22 cellular contexts compared by ENCODE assay signal in the genomic region with DNA sequence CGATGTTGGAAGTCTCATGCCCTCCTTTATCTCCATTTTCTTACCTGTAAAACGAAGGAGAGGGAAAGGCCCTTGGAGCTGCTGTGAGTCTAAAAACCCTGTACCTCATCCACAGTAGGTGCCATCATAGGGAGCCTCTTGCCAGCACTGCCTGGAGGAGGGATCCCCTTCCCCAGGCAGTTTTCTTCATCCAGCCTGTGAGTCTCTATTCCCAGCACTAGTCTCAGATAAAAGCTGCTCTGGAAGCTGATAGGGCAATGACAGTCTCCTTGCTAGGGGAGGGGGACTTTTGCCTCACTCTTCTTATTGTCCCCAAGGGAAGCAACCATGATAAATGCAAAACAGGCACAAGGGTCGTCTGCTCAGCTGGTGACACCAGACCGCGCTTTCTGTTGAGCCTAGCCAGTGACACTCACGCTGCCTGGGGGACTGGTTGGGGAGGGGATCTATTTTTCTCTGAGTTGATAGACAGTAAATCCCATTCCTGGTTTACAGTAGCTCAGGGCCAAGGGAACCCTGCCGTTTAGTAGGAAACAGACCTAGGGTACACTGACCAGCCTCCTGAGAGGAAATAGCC.
"Had no signal": no experiment of that assay in that cellular context is flagged by ENCODE, and none has a peak within 500 bp of the region (broad histone marks: within the 10 kb centered on the region; RNA-seq: fewer than 3 reads in every experiment).

No MANE protein-coding gene starts in this region.

- H3K4me1 Mint-ChIP-seq: activated CD4-positive, alpha-beta T cell treated with anti-CD3 and anti-CD28 coated beads, Interleukin-2, amount 10 ng/mL, durations not matched to agents 7 days and 5 days; activated naive CD4-positive, alpha-beta T cell treated with anti-CD3 and anti-CD28 coated beads, Interleukin-2, amount 10 ng/mL, durations not matched to agents 7 days and 5 days; activated naive CD8-positive, alpha-beta T cell treated with anti-CD3 and anti-CD28 coated beads, Interleukin-2, amount 50 U/mL, for 24 hours; nephron had no signal

- ATAC-seq: activated CD4-positive, CD25-positive, alpha-beta regulatory T cell treated with anti-CD3 and anti-CD28 coated beads, Interleukin-2, amount 50 U/mL, for 24 hours; activated CD8-positive, alpha-beta T cell treated with anti-CD3 and anti-CD28 coated beads, Interleukin-2, amount 10 ng/mL, durations not matched to agents 7 days and 5 days; activated naive CD8-positive, alpha-beta T cell treated with anti-CD3 and anti-CD28 coated beads, Interleukin-2, amount 50 U/mL, for 24 hours; gastroesophageal sphincter; left cardiac atrium; lower lobe of right lung; stimulated activated naive CD8-positive, alpha-beta T cell treated with anti-CD3 and anti-CD28 coated beads, Interleukin-15, Interleukin-2, amounts not matched to agents 100 U/mL and 50 U/mL, for 24 hours had no signal

- H3K9me3 ChIP-seq: breast epithelium, esophagus muscularis mucosa, gastroesophageal sphincter, lower lobe of right lung, right atrium auricular region, tibial nerve, uterus had no signal

- DNase-seq: activated T-cell treated with anti-CD3 and anti-CD28 coated beads, Interleukin-2, amount 50 U/mL, for 24 hours; cerebellar nuclear complex; effector CD4-positive, alpha-beta T cell; lower lobe of right lung; substantia nigra; uterus had no signal

- H3K4me3 Mint-ChIP-seq: activated CD4-positive, alpha-beta T cell treated with anti-CD3 and anti-CD28 coated beads, Interleukin-2, amount 10 ng/mL, durations not matched to agents 7 days and 5 days; activated CD8-positive, alpha-beta T cell treated with anti-CD3 and anti-CD28 coated beads, Interleukin-2, amount 10 ng/mL, durations not matched to agents 7 days and 5 days; activated naive CD4-positive, alpha-beta T cell treated with anti-CD3 and anti-CD28 coated beads, Interleukin-2, amount 10 ng/mL, durations not matched to agents 7 days and 5 days; activated naive CD8-positive, alpha-beta T cell treated with anti-CD3 and anti-CD28 coated beads, Interleukin-2, amount 50 U/mL, for 24 hours; activated T-cell treated with anti-CD3 and anti-CD28 coated beads, Interleukin-2, amount 50 U/mL, for 24 hours; mesothelial cell of epicardium; nephron; T-helper 1 cell treated with Interleukin-12 subunit alpha and Interleukin-12 subunit beta and Interleukin-4 antibody, amounts not matched to agents 30 μg/mL and 1 μg/mL, for 36 hours had no signal

- H3K27ac Mint-ChIP-seq: activated CD4-positive, alpha-beta T cell treated with anti-CD3 and anti-CD28 coated beads, Interleukin-2, amount 10 ng/mL, durations not matched to agents 7 days and 5 days; activated CD8-positive, alpha-beta T cell treated with anti-CD3 and anti-CD28 coated beads, Interleukin-2, amount 10 ng/mL, durations not matched to agents 7 days and 5 days; activated naive CD4-positive, alpha-beta T cell treated with anti-CD3 and anti-CD28 coated beads, Interleukin-2, amount 10 ng/mL, durations not matched to agents 7 days and 5 days; activated naive CD8-positive, alpha-beta T cell treated with anti-CD3 and anti-CD28 coated beads, Interleukin-2, amount 50 U/mL, for 24 hours; activated T-cell treated with anti-CD3 and anti-CD28 coated beads, Interleukin-2, amount 50 U/mL, for 24 hours; mesothelial cell of epicardium; nephron; progenitor cell of endocrine pancreas; T-helper 1 cell treated with Interleukin-12 subunit alpha and Interleukin-12 subunit beta and Interleukin-4 antibody, amounts not matched to agents 30 μg/mL and 1 μg/mL, for 36 hours had no signal

- H3K36me3 ChIP-seq: breast epithelium, esophagus muscularis mucosa, gastroesophageal sphincter, lower lobe of right lung, right atrium auricular region, tibial nerve, uterus had no signal

- H3K4me1 ChIP-seq: breast epithelium, esophagus muscularis mucosa, gastroesophageal sphincter, lower lobe of right lung, right atrium auricular region, tibial nerve, uterus had no signal

- H3K27ac ChIP-seq: breast epithelium, esophagus muscularis mucosa, gastroesophageal sphincter, lower lobe of right lung, right atrium auricular region, tibial nerve, uterus had no signal

- H3K27me3 ChIP-seq: breast epithelium, esophagus muscularis mucosa, gastroesophageal sphincter, right atrium auricular region, tibial nerve, uterus had no signal

- H3K9me3 Mint-ChIP-seq: activated CD4-positive, alpha-beta T cell treated with anti-CD3 and anti-CD28 coated beads, Interleukin-2, amount 10 ng/mL, durations not matched to agents 7 days and 5 days; activated naive CD4-positive, alpha-beta T cell treated with anti-CD3 and anti-CD28 coated beads, Interleukin-2, amount 10 ng/mL, durations not matched to agents 7 days and 5 days; activated T-cell treated with anti-CD3 and anti-CD28 coated beads, Interleukin-2, amount 50 U/mL, for 24 hours; mesothelial cell of epicardium; nephron; T-helper 1 cell treated with Interleukin-12 subunit alpha and Interleukin-12 subunit beta and Interleukin-4 antibody, amounts not matched to agents 30 μg/mL and 1 μg/mL, for 36 hours had no signal

- H3K27me3 Mint-ChIP-seq: activated naive CD8-positive, alpha-beta T cell treated with anti-CD3 and anti-CD28 coated beads, Interleukin-2, amount 50 U/mL, for 24 hours; activated T-cell treated with anti-CD3 and anti-CD28 coated beads, Interleukin-2, amount 50 U/mL, for 24 hours; progenitor cell of endocrine pancreas had no signal

- H3K4me3 ChIP-seq: breast epithelium, esophagus muscularis mucosa, gastroesophageal sphincter, lower lobe of right lung, right atrium auricular region, tibial nerve, uterus had no signal

- H3K36me3 Mint-ChIP-seq: activated naive CD4-positive, alpha-beta T cell treated with anti-CD3 and anti-CD28 coated beads, Interleukin-2, amount 10 ng/mL, durations not matched to agents 7 days and 5 days; mesothelial cell of epicardium had no signal
